ENCODE assay signal across 34 cellular contexts in the genomic region with DNA sequence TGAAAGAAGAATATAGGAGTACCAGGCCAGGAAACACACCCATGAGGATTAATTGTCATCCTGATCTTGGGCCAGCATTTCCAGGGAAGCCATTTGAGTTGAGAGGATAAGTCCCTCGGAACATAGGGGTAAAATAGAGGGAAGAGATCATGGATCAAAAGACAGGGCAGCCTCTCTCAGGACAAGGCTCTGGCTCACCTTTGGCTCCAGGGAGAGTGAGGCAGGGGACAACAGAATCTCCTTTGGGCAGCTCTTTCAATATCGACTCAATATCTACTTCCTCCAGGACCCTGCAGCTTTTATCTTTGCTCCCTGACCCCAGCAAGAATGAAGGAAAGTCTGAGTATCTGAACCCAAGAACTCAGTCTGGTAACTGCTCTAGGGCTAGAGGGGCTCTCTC.
"Had no signal": no experiment of that assay in that cellular context is flagged by ENCODE, and none has a peak within 500 bp of the region (broad histone marks: within the 10 kb centered on the region; RNA-seq: fewer than 3 reads in every experiment).

A gene with protein sequence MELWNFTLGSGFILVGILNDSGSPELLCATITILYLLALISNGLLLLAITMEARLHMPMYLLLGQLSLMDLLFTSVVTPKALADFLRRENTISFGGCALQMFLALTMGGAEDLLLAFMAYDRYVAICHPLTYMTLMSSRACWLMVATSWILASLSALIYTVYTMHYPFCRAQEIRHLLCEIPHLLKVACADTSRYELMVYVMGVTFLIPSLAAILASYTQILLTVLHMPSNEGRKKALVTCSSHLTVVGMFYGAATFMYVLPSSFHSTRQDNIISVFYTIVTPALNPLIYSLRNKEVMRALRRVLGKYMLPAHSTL (plus strand): TSS at position 301 of the 400 bp plus-strand sequence. CDS start 2,018 bp downstream, outside the sequence.

- H3K4me3 Mint-ChIP-seq: activated naive CD4-positive, alpha-beta T cell treated with anti-CD3 and anti-CD28 coated beads for 36 hours; activated naive CD4-positive, alpha-beta T cell treated with anti-CD3 and anti-CD28 coated beads, Interleukin-2, amount 10 ng/mL, durations not matched to agents 7 days and 5 days; activated naive CD4-positive, alpha-beta T cell treated with anti-CD3 and anti-CD28 coated beads, Interleukin-2, amount 50 U/mL, for 24 hours; activated naive CD8-positive, alpha-beta T cell; activated naive CD8-positive, alpha-beta T cell treated with anti-CD3 and anti-CD28 coated beads for 36 hours; activated naive CD8-positive, alpha-beta T cell treated with anti-CD3 and anti-CD28 coated beads, Interleukin-2, amount 10 ng/mL, durations not matched to agents 7 days and 5 days; activated naive CD8-positive, alpha-beta T cell treated with anti-CD3 and anti-CD28 coated beads, Interleukin-2, amount 50 U/mL, for 24 hours; activated T-cell treated with anti-CD3 and anti-CD28 coated beads, Interleukin-2, amount 50 U/mL, for 24 hours; activated T-cell treated with anti-CD3 and anti-CD28 coated beads, Interleukin-2, amount 50 U/mL, for 4 hours; activated T-cell treated with anti-CD3 and anti-CD28 coated beads, Interleukin-2, amount 50 U/mL, for 72 hours; activated T-helper 1 cell treated with anti-CD3 and anti-CD28 coated beads, Interleukin-12 subunit alpha, Interleukin-12 subunit beta, Interleukin-2, Interleukin-4 antibody, amounts not matched to agents 30 ng/mL and 10 ng/mL and 1 ng/mL, durations not matched to agents 14 hours and 24 hours and 36 hours; activated T-helper 17 cell treated with anti-CD3 and anti-CD28 coated beads, Interleukin-2, amount 50 U/mL, for 72 hours; brain; central memory CD8-positive, alpha-beta T cell had no signal

- H3K36me3 Mint-ChIP-seq: activated naive CD4-positive, alpha-beta T cell treated with anti-CD3 and anti-CD28 coated beads, Interleukin-2, amount 10 ng/mL, durations not matched to agents 7 days and 5 days; activated naive CD4-positive, alpha-beta T cell treated with anti-CD3 and anti-CD28 coated beads, Interleukin-2, amount 50 U/mL, for 24 hours; activated naive CD4-positive, alpha-beta T cell treated with anti-CD3 and anti-CD28 coated beads, Interleukin-2, amount 50 U/mL, for 72 hours; activated naive CD8-positive, alpha-beta T cell; activated naive CD8-positive, alpha-beta T cell treated with anti-CD3 and anti-CD28 coated beads for 36 hours; activated naive CD8-positive, alpha-beta T cell treated with anti-CD3 and anti-CD28 coated beads, Interleukin-2, amount 10 ng/mL, durations not matched to agents 7 days and 5 days; brain had no signal

- DNase-seq: activated effector memory CD4-positive, alpha-beta T cell treated with anti-CD3 and anti-CD28 coated beads, Interleukin-2, amount 50 U/mL, for 16 hours; activated effector memory CD4-positive, alpha-beta T cell treated with Interleukin-2 at 50 U/mL for 16 hours; activated gamma-delta T cell; activated gamma-delta T cell treated with Interleukin-2 at 50 U/mL for 16 hours; activated naive CD4-positive, alpha-beta T cell; activated naive CD4-positive, alpha-beta T cell treated with anti-CD3 and anti-CD28 coated beads for 36 hours; activated naive CD4-positive, alpha-beta T cell treated with anti-CD3 and anti-CD28 coated beads, Interleukin-2, amount 10 ng/mL, durations not matched to agents 7 days and 5 days; activated naive CD4-positive, alpha-beta T cell treated with anti-CD3 and anti-CD28 coated beads, Interleukin-2, amount 50 U/mL, for 16 hours; activated naive CD4-positive, alpha-beta T cell treated with Interleukin-2 at 50 U/mL for 16 hours; activated naive CD8-positive, alpha-beta T cell treated with anti-CD3 and anti-CD28 coated beads for 36 hours; activated naive CD8-positive, alpha-beta T cell treated with anti-CD3 and anti-CD28 coated beads, Interleukin-2, amount 10 ng/mL, durations not matched to agents 7 days and 5 days; activated naive CD8-positive, alpha-beta T cell treated with anti-CD3 and anti-CD28 coated beads, Interleukin-2, amount 50 U/mL, for 24 hours; activated T-cell treated with anti-CD3 and anti-CD28 coated beads, Interleukin-2, amount 50 U/mL, for 24 hours; activated T-cell treated with anti-CD3 and anti-CD28 coated beads, Interleukin-2, amount 50 U/mL, for 4 hours; activated T-cell treated with anti-CD3 and anti-CD28 coated beads, Interleukin-2, amount 50 U/mL, for 48 hours; activated T-cell treated with anti-CD3 and anti-CD28 coated beads, Interleukin-2, amount 50 U/mL, for 72 hours; adrenal gland; amniotic stem cell; amygdala; anterior cingulate cortex; aorta; body of pancreas; brain microvascular endothelial cell; caudate nucleus; central memory CD4-positive, alpha-beta T cell; cerebellar nuclear complex had no signal

- H3K9me3 Mint-ChIP-seq: activated naive CD4-positive, alpha-beta T cell treated with anti-CD3 and anti-CD28 coated beads for 36 hours; activated naive CD4-positive, alpha-beta T cell treated with anti-CD3 and anti-CD28 coated beads, Interleukin-2, amount 10 ng/mL, durations not matched to agents 7 days and 5 days; activated naive CD4-positive, alpha-beta T cell treated with anti-CD3 and anti-CD28 coated beads, Interleukin-2, amount 50 U/mL, for 24 hours; activated naive CD4-positive, alpha-beta T cell treated with anti-CD3 and anti-CD28 coated beads, Interleukin-2, amount 50 U/mL, for 72 hours; activated naive CD8-positive, alpha-beta T cell treated with anti-CD3 and anti-CD28 coated beads for 36 hours; activated naive CD8-positive, alpha-beta T cell treated with anti-CD3 and anti-CD28 coated beads, Interleukin-2, amount 10 ng/mL, durations not matched to agents 7 days and 5 days; activated naive CD8-positive, alpha-beta T cell treated with anti-CD3 and anti-CD28 coated beads, Interleukin-2, amount 50 U/mL, for 24 hours; activated T-cell treated with anti-CD3 and anti-CD28 coated beads, Interleukin-2, amount 50 U/mL, for 24 hours; activated T-cell treated with anti-CD3 and anti-CD28 coated beads, Interleukin-2, amount 50 U/mL, for 4 hours; activated T-cell treated with anti-CD3 and anti-CD28 coated beads, Interleukin-2, amount 50 U/mL, for 72 hours; activated T-helper 1 cell treated with anti-CD3 and anti-CD28 coated beads, Interleukin-12 subunit alpha, Interleukin-12 subunit beta, Interleukin-2, Interleukin-4 antibody, amounts not matched to agents 30 ng/mL and 10 ng/mL and 1 ng/mL, durations not matched to agents 14 hours and 24 hours and 36 hours; activated T-helper 17 cell treated with anti-CD3 and anti-CD28 coated beads, Interleukin-2, amount 50 U/mL, for 72 hours; activated T-helper 2 cell treated with anti-CD3 and anti-CD28 coated beads, Interferon-gamma antibody, Interleukin-2, Interleukin-4, amounts not matched to agents 10 μg/mL and 5 μg/mL and 100 μg/mL, durations not matched to agents 14 hours and 24 hours and 36 hours; brain; central memory CD8-positive, alpha-beta T cell had no signal

- H3K27ac Mint-ChIP-seq: activated naive CD4-positive, alpha-beta T cell treated with anti-CD3 and anti-CD28 coated beads for 36 hours; activated naive CD4-positive, alpha-beta T cell treated with anti-CD3 and anti-CD28 coated beads, Interleukin-2, amount 10 ng/mL, durations not matched to agents 7 days and 5 days; activated naive CD4-positive, alpha-beta T cell treated with anti-CD3 and anti-CD28 coated beads, Interleukin-2, amount 50 U/mL, for 24 hours; activated naive CD4-positive, alpha-beta T cell treated with anti-CD3 and anti-CD28 coated beads, Interleukin-2, amount 50 U/mL, for 72 hours; activated naive CD8-positive, alpha-beta T cell; activated naive CD8-positive, alpha-beta T cell treated with anti-CD3 and anti-CD28 coated beads for 36 hours; activated naive CD8-positive, alpha-beta T cell treated with anti-CD3 and anti-CD28 coated beads, Interleukin-2, amount 10 ng/mL, durations not matched to agents 7 days and 5 days; activated naive CD8-positive, alpha-beta T cell treated with anti-CD3 and anti-CD28 coated beads, Interleukin-2, amount 50 U/mL, for 24 hours; activated T-cell treated with anti-CD3 and anti-CD28 coated beads, Interleukin-2, amount 50 U/mL, for 24 hours; activated T-cell treated with anti-CD3 and anti-CD28 coated beads, Interleukin-2, amount 50 U/mL, for 72 hours; activated T-helper 1 cell treated with anti-CD3 and anti-CD28 coated beads, Interleukin-12 subunit alpha, Interleukin-12 subunit beta, Interleukin-2, Interleukin-4 antibody, amounts not matched to agents 30 ng/mL and 10 ng/mL and 1 ng/mL, durations not matched to agents 14 hours and 24 hours and 36 hours; activated T-helper 17 cell treated with anti-CD3 and anti-CD28 coated beads, Interleukin-2, amount 50 U/mL, for 72 hours; activated T-helper 2 cell treated with anti-CD3 and anti-CD28 coated beads, Interferon-gamma antibody, Interleukin-2, Interleukin-4, amounts not matched to agents 10 μg/mL and 5 μg/mL and 100 μg/mL, durations not matched to agents 14 hours and 24 hours and 36 hours; brain had no signal

- H3K4me1 Mint-ChIP-seq: activated naive CD4-positive, alpha-beta T cell treated with anti-CD3 and anti-CD28 coated beads, Interleukin-2, amount 10 ng/mL, durations not matched to agents 7 days and 5 days; activated naive CD4-positive, alpha-beta T cell treated with anti-CD3 and anti-CD28 coated beads, Interleukin-2, amount 50 U/mL, for 24 hours; activated naive CD8-positive, alpha-beta T cell treated with anti-CD3 and anti-CD28 coated beads for 36 hours; activated naive CD8-positive, alpha-beta T cell treated with anti-CD3 and anti-CD28 coated beads, Interleukin-2, amount 10 ng/mL, durations not matched to agents 7 days and 5 days; activated naive CD8-positive, alpha-beta T cell treated with anti-CD3 and anti-CD28 coated beads, Interleukin-2, amount 50 U/mL, for 24 hours; activated T-helper 17 cell treated with anti-CD3 and anti-CD28 coated beads, Interleukin-2, amount 50 U/mL, for 72 hours; brain; central memory CD8-positive, alpha-beta T cell had no signal
